7 cellular contexts compared by ENCODE assay signal in the genomic region with DNA sequence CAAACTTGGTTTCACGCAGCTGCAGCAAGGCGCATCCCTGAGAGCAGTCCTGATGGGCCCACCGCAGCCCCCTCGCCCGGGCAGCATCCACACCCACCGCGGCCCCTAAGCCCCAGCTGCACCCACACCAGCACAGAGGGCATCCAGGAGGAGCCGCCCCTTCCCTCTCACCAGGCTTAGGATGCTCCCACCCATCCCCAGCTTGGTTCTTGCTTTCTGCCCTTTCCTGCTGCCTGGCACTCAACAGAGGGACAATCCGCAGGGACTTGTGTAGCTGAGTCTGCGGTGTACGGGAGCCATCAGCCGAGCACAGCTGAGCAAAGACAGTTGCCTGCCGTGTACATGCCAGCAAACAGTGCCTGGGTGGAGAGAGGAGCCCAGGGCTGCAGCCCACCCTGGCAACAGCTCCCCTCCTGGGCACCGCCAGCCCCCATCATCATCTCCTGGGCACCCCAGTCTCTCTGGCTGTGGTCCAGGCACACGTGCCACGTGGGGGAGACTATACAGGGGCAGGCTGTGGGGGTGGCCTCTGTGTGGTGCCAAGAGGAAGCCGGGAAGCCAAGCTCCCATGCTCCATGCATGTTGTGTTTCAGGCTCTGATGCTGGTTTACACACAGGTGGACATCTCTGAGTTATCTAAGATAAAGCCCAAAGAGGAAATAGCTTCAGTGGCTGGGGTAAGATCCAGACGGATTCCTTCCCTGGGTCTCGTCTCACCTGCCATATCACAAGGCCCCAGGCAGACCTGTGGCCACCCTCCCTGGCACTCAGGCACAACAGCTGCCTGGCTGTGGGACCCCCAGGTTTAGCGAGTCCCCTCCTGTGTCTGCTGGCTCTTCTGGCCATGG. TPM values are rescaled to one million over a fixed set of nuclear protein-coding genes. Genes with fewer than 3 reads are reported as not detected.
A peak's percentile ranks its signal among the peaks of the same experiment; 100 is the strongest.
DNase-seq lines count a peak whose midpoint lies in the region; ATAC-seq and TF ChIP-seq lines count a peak whose summit lies in the region.

No MANE protein-coding gene starts in this region.

- H3K27me3 Mint-ChIP-seq in CD4-positive, alpha-beta memory T cell: no peaks in the 10 kb centered on the region
- H3K27me3 Mint-ChIP-seq in HFFc6 (ENCODE audit: insufficient read depth): no peaks in the 10 kb centered on the region; the same call in 1 of the 2 replicates
- H3K27me3 Mint-ChIP-seq in activated CD8-positive, alpha-beta T cell treated with anti-CD3 and anti-CD28 coated beads, Interleukin-2, amount 10 ng/mL, durations not matched to agents 7 days and 5 days (ENCODE audit: low read depth): no peaks in the 10 kb centered on the region

- H3K9me3 ChIP-seq in CD4-positive, alpha-beta memory T cell (ENCODE audit: control insufficient read depth in 1 of 2, low read length in 2 of 2): no peaks in the 10 kb centered on the region
- H3K9me3 ChIP-seq in mucosa of descending colon: no peaks in the 10 kb centered on the region
- H3K9me3 ChIP-seq in prostate gland: no peaks in the 10 kb centered on the region

- 74% methylated on average over 20 of the region's 20 CpGs for WGBS in prostate gland

- intact Hi-C loops in CD4-positive, alpha-beta memory T cell (cut with micrococcal nuclease): loop anchor here (1.0 to 5.0 kb wide), 3 partner anchors 16 to 133 kb away; no protein-coding TSS in a partner anchor
- intact Hi-C loops in mucosa of descending colon (cut with DNase I, micrococcal nuclease): no loop called here
- intact Hi-C loops in prostate gland (cut with DNase I): no loop called here

- peaks cover 79% of the 10 kb centered on the region for H3K4me1 ChIP-seq in CD4-positive, alpha-beta memory T cell (ENCODE audit: insufficient read depth, low read length)
- H3K4me1 ChIP-seq in mucosa of descending colon (ENCODE audit: low read depth) (no peaks in the 10 kb centered on the region), prostate gland (replicated peaks) (peaks cover 21% of the 10 kb centered on the region)

- CTCF ChIA-PET in CD4-positive, alpha-beta memory T cell (lab: Charles Lee; ENCODE audit: partially characterized antibody): interaction anchor here (1.0 to 1.6 kb wide), 4 partner anchors 20 to 161 kb away, joined by 3 to 5 read pairs (median 5); a partner anchor contains a TSS
- CTCF ChIA-PET in activated CD8-positive, alpha-beta T cell treated with anti-CD3 and anti-CD28 coated beads, Interleukin-2, amount 10 ng/mL, durations not matched to agents 7 days and 5 days (lab: Charles Lee): interaction anchor here (0.9 to 3.7 kb wide), 6 partner anchors 20 to 160 kb away, joined by 3 to 17 read pairs (median 4); no protein-coding TSS in a partner anchor

- TF ChIP-seq POLR2A in prostate gland (IDR thresholded peaks at IDR 0.05): no peak

- H3K9me3 Mint-ChIP-seq in CD4-positive, alpha-beta memory T cell: no peaks in the 10 kb centered on the region
- no peaks in the 10 kb centered on the region for H3K9me3 Mint-ChIP-seq in HFFc6
- no peaks in the 10 kb centered on the region for H3K9me3 Mint-ChIP-seq in activated CD8-positive, alpha-beta T cell treated with anti-CD3 and anti-CD28 coated beads, Interleukin-2, amount 10 ng/mL, durations not matched to agents 7 days and 5 days (ENCODE audit: insufficient read depth)

- peaks cover 6 to 7% of the 10 kb centered on the region in 2 donors for H3K36me3 Mint-ChIP-seq in CD4-positive, alpha-beta memory T cell
- H3K36me3 Mint-ChIP-seq in HFFc6 (ENCODE audit: low read depth): peaks cover 10% of the 10 kb centered on the region; the same call in 1 of the 2 replicates
- peaks cover 8% of the 10 kb centered on the region for H3K36me3 Mint-ChIP-seq in activated CD8-positive, alpha-beta T cell treated with anti-CD3 and anti-CD28 coated beads, Interleukin-2, amount 10 ng/mL, durations not matched to agents 7 days and 5 days (ENCODE audit: low read depth)

- ATAC-seq in activated CD8-positive, alpha-beta T cell treated with anti-CD3 and anti-CD28 coated beads, Interleukin-2, amount 10 ng/mL, durations not matched to agents 7 days and 5 days: no peak
- ATAC-seq in mucosa of descending colon: no peak

- POLR2A ChIA-PET in CD4-positive, alpha-beta memory T cell (lab: Charles Lee; ENCODE audit: partially characterized antibody): interaction anchor here (0.6 to 6.5 kb wide), 9 partner anchors 10 to 985 kb away, joined by 3 to 92 read pairs (median 6); a partner anchor contains a TSS
- POLR2A ChIA-PET in activated CD8-positive, alpha-beta T cell treated with anti-CD3 and anti-CD28 coated beads, Interleukin-2, amount 10 ng/mL, durations not matched to agents 7 days and 5 days (lab: Charles Lee): interaction anchor here (0.8 to 1.4 kb wide), 2 partner anchors 35 to 50 kb away, joined by 3 to 6 read pairs; no protein-coding TSS in a partner anchor

- TF ChIP-seq CTCF in HFFc6 (IDR thresholded peaks at IDR 0.05) (no peak), mucosa of descending colon (IDR thresholded peaks at IDR 0.05) (no peak), prostate gland (IDR thresholded peaks at IDR 0.05) (no peak)

- peak overlapping the region; percentile 59 for H3K27ac ChIP-seq in CD4-positive, alpha-beta memory T cell (ENCODE audit: low read depth, low read length)
- no peak overlapping the region for H3K27ac ChIP-seq in prostate gland

- no peaks in the 10 kb centered on the region for H3K36me3 ChIP-seq in CD4-positive, alpha-beta memory T cell (ENCODE audit: insufficient read depth, low read length)
- H3K36me3 ChIP-seq in mucosa of descending colon (ENCODE audit: low read depth): no peaks in the 10 kb centered on the region
- no peaks in the 10 kb centered on the region for H3K36me3 ChIP-seq in prostate gland

- H3K27me3 ChIP-seq in CD4-positive, alpha-beta memory T cell (ENCODE audit: insufficient read depth, low read length): no peaks in the 10 kb centered on the region
- H3K27me3 ChIP-seq in prostate gland (replicated peaks; ENCODE audit: insufficient read depth): no peaks in the 10 kb centered on the region

- DNase-seq in CD4-positive, alpha-beta memory T cell: no peak
- DNase-seq in HFFc6 (no peak), mucosa of descending colon (peak in 2 of 3 donors; percentile 10 to 51), NCI-H187 (lab: John Stamatoyannopoulos, UW) (no peak), prostate gland (ENCODE audit: low spot score) (no peak), NCI-H1694 treated with DMSO at 0.1 percent for 48 hours (lab: John Stamatoyannopoulos, UW) (no peak)
- no peak for DNase-seq in activated CD8-positive, alpha-beta T cell treated with anti-CD3 and anti-CD28 coated beads, Interleukin-2, amount 10 ng/mL, durations not matched to agents 7 days and 5 days

- peaks cover 37 to 87% (median 61%) of the 10 kb centered on the region in 4 donors for H3K4me1 Mint-ChIP-seq in CD4-positive, alpha-beta memory T cell
- peaks cover 52% of the 10 kb centered on the region for H3K4me1 Mint-ChIP-seq in HFFc6 (ENCODE audit: low read depth)
- peaks cover 62% of the 10 kb centered on the region for H3K4me1 Mint-ChIP-seq in activated CD8-positive, alpha-beta T cell treated with anti-CD3 and anti-CD28 coated beads, Interleukin-2, amount 10 ng/mL, durations not matched to agents 7 days and 5 days (ENCODE audit: low read depth)

- peak overlapping the region; percentile 13 to 93 (median 86) for H3K4me3 Mint-ChIP-seq in CD4-positive, alpha-beta memory T cell
- H3K4me3 Mint-ChIP-seq in HFFc6: no peak overlapping the region
- peak overlapping the region; percentile 70 for H3K4me3 Mint-ChIP-seq in activated CD8-positive, alpha-beta T cell treated with anti-CD3 and anti-CD28 coated beads, Interleukin-2, amount 10 ng/mL, durations not matched to agents 7 days and 5 days

- H3K4me3 ChIP-seq in CD4-positive, alpha-beta memory T cell (ENCODE audit: low read length in 2 of 2): peak overlapping the region; percentile 8 to 28
- no peak overlapping the region for H3K4me3 ChIP-seq in mucosa of descending colon
- H3K4me3 ChIP-seq in prostate gland: no peak overlapping the region

- H3K27ac Mint-ChIP-seq in CD4-positive, alpha-beta memory T cell: peak overlapping the region; percentile 78 to 99 (median 96)
- peak overlapping the region; percentile 77 for H3K27ac Mint-ChIP-seq in HFFc6
- peak overlapping the region; percentile 89 for H3K27ac Mint-ChIP-seq in activated CD8-positive, alpha-beta T cell treated with anti-CD3 and anti-CD28 coated beads, Interleukin-2, amount 10 ng/mL, durations not matched to agents 7 days and 5 days

RNA-seq across cellular contexts. Expression of a gene that starts 36.1 kb away (rescaled TPM):
- 1 to 10 TPM; 7.9 to 8.7 TPM for total RNA-seq in CD4-positive, alpha-beta memory T cell
- polyA plus RNA-seq in CD4-positive, alpha-beta memory T cell: 10 to 100 TPM; 12.7 to 14.6 TPM
- total RNA-seq in HFFc6 (2021; fragmentation: NEBNext Ultra II Directional; extraction: Animal tissue kit (Norgen Biotek cat#: 25700)): 1 to 10 TPM; 6.6 to 9.6 (median 7.6) TPM
- 10 to 100 TPM in 1 of 2 experiments, 1 to 10 TPM in 1; 9.7 to 10.3 TPM for total RNA-seq in activated CD8-positive, alpha-beta T cell treated with anti-CD3 and anti-CD28 coated beads, Interleukin-2, amount 10 ng/mL, durations not matched to agents 7 days and 5 days
- total RNA-seq in mucosa of descending colon (1 to 10 TPM; 2.7 to 4.7 (median 3.4) TPM), prostate gland (10 to 100 TPM in 1 of 2 donors, 1 to 10 TPM in 1; 5.6 to 12.0 TPM)

RNA-seq across cellular contexts. Expression of a gene that starts 36.1 kb away (rescaled TPM):
- total RNA-seq in CD4-positive, alpha-beta memory T cell: 10 to 100 TPM; 26.9 to 27.6 TPM
- 10 to 100 TPM in 1 of 2 donors, 1 to 10 TPM in 1; 4.3 to 13.0 TPM for polyA plus RNA-seq in CD4-positive, alpha-beta memory T cell
- total RNA-seq in HFFc6 (2021; fragmentation: NEBNext Ultra II Directional; extraction: Animal tissue kit (Norgen Biotek cat#: 25700)): 10 to 100 TPM; 17.4 to 22.7 (median 19.2) TPM
- 10 to 100 TPM; 16.1 to 17.0 TPM for total RNA-seq in activated CD8-positive, alpha-beta T cell treated with anti-CD3 and anti-CD28 coated beads, Interleukin-2, amount 10 ng/mL, durations not matched to agents 7 days and 5 days
- total RNA-seq in mucosa of descending colon (10 to 100 TPM; 10.1 to 12.2 (median 11.9) TPM), prostate gland (10 to 100 TPM; 15.7 to 41.9 TPM)

RNA-seq across cellular contexts. Expression of a gene that starts 50.8 kb away (rescaled TPM):
- 10 to 100 TPM; 36.8 to 39.2 TPM for total RNA-seq in CD4-positive, alpha-beta memory T cell
- 10 to 100 TPM; 93.1 to 93.9 TPM for polyA plus RNA-seq in CD4-positive, alpha-beta memory T cell
- 100 to 1,000 TPM; 215 to 306 (median 234) TPM for total RNA-seq in HFFc6 (2021; fragmentation: NEBNext Ultra II Directional; extraction: Animal tissue kit (Norgen Biotek cat#: 25700))
- 10 to 100 TPM; 92.8 to 97.1 TPM for total RNA-seq in activated CD8-positive, alpha-beta T cell treated with anti-CD3 and anti-CD28 coated beads, Interleukin-2, amount 10 ng/mL, durations not matched to agents 7 days and 5 days
- total RNA-seq in mucosa of descending colon (10 to 100 TPM; 61.2 to 88.7 (median 70.7) TPM), prostate gland (100 to 1,000 TPM; 456 to 513 TPM)

RNA-seq across cellular contexts. Expression of a gene that starts 50.9 kb away (rescaled TPM):
- total RNA-seq in CD4-positive, alpha-beta memory T cell: 10 to 100 TPM; 34.2 to 35.9 TPM
- polyA plus RNA-seq in CD4-positive, alpha-beta memory T cell: 10 to 100 TPM in 1 of 2 donors, 1 to 10 TPM in 1; 8.5 to 11.2 TPM
- 10 to 100 TPM; 24.8 to 30.6 (median 28.3) TPM for total RNA-seq in HFFc6 (2021; fragmentation: NEBNext Ultra II Directional; extraction: Animal tissue kit (Norgen Biotek cat#: 25700))
- total RNA-seq in activated CD8-positive, alpha-beta T cell treated with anti-CD3 and anti-CD28 coated beads, Interleukin-2, amount 10 ng/mL, durations not matched to agents 7 days and 5 days: 10 to 100 TPM; 16.1 to 19.3 TPM
- 10 to 100 TPM; 20.9 to 23.6 (median 22.6) TPM for total RNA-seq in mucosa of descending colon
- 10 to 100 TPM; 62.1 to 84.5 TPM for total RNA-seq in prostate gland

Comparison
In these comparisons a context has a peak if more than half of its experiments do, and no peak if none do; other contexts are left out.
1. DNase-seq: peak in mucosa of descending colon (2 of 3); none in CD4-positive, alpha-beta memory T cell (0 of 5), HFFc6 (single experiment), activated CD8-positive, alpha-beta T cell treated with anti-CD3 and anti-CD28 coated beads, Interleukin-2, amount 10 ng/mL, durations not matched to agents 7 days and 5 days (single experiment), NCI-H187 (0 of 2), prostate gland (single experiment) and NCI-H1694 treated with DMSO at 0.1 percent for 48 hours (single experiment).
2. H3K4me3 ChIP-seq: peak in CD4-positive, alpha-beta memory T cell (2 of 2); none in mucosa of descending colon (single experiment) and prostate gland (0 of 2).
3. Peak in every context shown above with its lines, with median percentiles within 50 percentile points of each other: H3K27ac Mint-ChIP-seq.